8 cellular contexts compared by ENCODE assay signal in the genomic region with DNA sequence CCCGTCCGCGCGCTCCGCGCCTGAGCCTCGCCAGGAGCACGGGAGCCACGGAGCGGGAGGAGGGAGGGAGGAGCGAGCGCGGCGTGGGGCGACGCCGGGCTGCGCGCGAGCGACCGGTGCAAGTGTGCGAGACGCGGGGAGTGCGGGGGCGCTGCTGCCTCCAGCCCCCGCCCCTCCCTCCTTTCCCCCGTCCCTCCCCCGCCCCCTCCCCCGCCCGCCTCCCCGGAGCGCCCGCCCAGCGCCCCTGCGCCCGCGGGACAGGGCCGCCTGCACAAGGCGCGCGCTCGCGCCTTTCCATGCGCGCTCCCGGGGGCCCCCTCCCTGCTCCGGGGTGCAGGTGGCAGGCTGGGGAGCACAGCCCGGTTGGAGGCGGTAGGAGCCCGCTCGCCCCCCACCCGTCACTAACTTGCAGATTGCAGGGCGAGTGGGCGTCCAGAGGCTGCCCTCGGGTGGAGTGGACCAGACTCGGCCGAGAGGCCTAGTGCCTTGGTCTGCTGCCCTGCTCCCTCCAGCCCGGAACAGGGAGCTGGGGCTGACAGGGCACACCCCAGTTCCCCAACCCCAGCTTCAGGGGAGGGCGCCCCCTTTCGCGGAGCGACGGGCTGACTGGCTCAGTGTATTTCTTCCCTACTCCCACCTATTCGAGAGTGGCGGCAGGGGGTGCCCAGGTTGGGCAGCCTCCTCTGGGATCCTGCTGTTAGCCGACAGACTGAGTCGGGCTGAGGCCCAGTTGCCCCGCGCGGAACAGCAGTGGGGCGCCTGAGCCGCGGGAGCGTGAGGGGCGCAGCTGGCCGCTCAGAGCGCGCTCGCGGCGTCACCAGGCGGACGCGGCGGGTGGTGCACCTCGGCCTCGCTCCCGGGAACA. TPM values are rescaled to one million over a fixed set of nuclear protein-coding genes. Genes with fewer than 3 reads are reported as not detected.
DNase-seq lines count a peak whose midpoint lies in the region; ATAC-seq, FAIRE-seq and TF ChIP-seq lines count a peak whose summit lies in the region.

A gene (minus strand): TSS at position 126 of the 865 bp plus-strand sequence. CDS start 255 bp downstream, outside the sequence.

- POLR2A ChIA-PET in activated CD8-positive, alpha-beta T cell treated with anti-CD3 and anti-CD28 coated beads, Interleukin-2, amount 10 ng/mL, durations not matched to agents 7 days and 5 days (lab: Charles Lee) = no interaction called here
- POLR2A ChIA-PET in endothelial cell of umbilical vein (lab: Charles Lee) = no interaction called here

- no peak for FAIRE-seq in endothelial cell of umbilical vein (lab: Jason Lieb, UNC)
- peak; percentile 9 for FAIRE-seq in urothelium cell line (lab: Jason Lieb, UNC)

- no peak for TF ChIP-seq POLR2A in endothelial cell of umbilical vein (IDR thresholded peaks at IDR 0.05; ENCODE audit: low read depth, low read length)

- BruUV-seq in endothelial cell of umbilical vein (replicated peaks; lab: Mats Ljungman, UMichigan) = no TSS peak

- CTCF ChIA-PET in activated CD8-positive, alpha-beta T cell treated with anti-CD3 and anti-CD28 coated beads, Interleukin-2, amount 10 ng/mL, durations not matched to agents 7 days and 5 days (lab: Charles Lee) = interaction anchor here (0.7 to 16.8 kb wide), 15 partner anchors 10 to 400 kb away, joined by 3 to 387 read pairs (median 5); a partner anchor contains a TSS
- CTCF ChIA-PET in endothelial cell of umbilical vein (lab: Charles Lee) = interaction anchor here (1.1 to 1.3 kb wide), 3 partner anchors 222 to 227 kb away, joined by 3 to 10 read pairs (median 6); no protein-coding TSS in a partner anchor

- peak within 1 kb of the TSS; percentile 16 for H3K4me3 Mint-ChIP-seq in activated CD8-positive, alpha-beta T cell treated with anti-CD3 and anti-CD28 coated beads, Interleukin-2, amount 10 ng/mL, durations not matched to agents 7 days and 5 days
- H3K4me3 Mint-ChIP-seq in nephron = peak within 1 kb of the TSS; percentile 6 to 65 (median 17)

- H3K27ac Mint-ChIP-seq in activated CD8-positive, alpha-beta T cell treated with anti-CD3 and anti-CD28 coated beads, Interleukin-2, amount 10 ng/mL, durations not matched to agents 7 days and 5 days = no peak within 1 kb of the TSS
- no peak within 1 kb of the TSS for H3K27ac Mint-ChIP-seq in nephron

- DNase-seq in activated CD4-positive, CD25-positive, alpha-beta regulatory T cell (lab: John Stamatoyannopoulos, UW) = no peak
- peak; percentile 55 for DNase-seq in activated CD8-positive, alpha-beta T cell treated with anti-CD3 and anti-CD28 coated beads, Interleukin-2, amount 10 ng/mL, durations not matched to agents 7 days and 5 days
- DNase-seq in endothelial cell of umbilical vein (ENCODE audit: low read depth, low spot score) (no peak), urothelium cell line (ENCODE audit: low spot score) (no peak), NCI-H1417 treated with DMSO at 0.1 percent for 48 hours (lab: John Stamatoyannopoulos, UW) (no peak)

- no peaks in the 10 kb centered on the region for H3K79me2 ChIP-seq in endothelial cell of umbilical vein (ENCODE audit: control insufficient read depth, insufficient read depth, low read length)

- H3K27me3 Mint-ChIP-seq in activated CD8-positive, alpha-beta T cell treated with anti-CD3 and anti-CD28 coated beads, Interleukin-2, amount 10 ng/mL, durations not matched to agents 7 days and 5 days (ENCODE audit: low read depth) = peaks cover 83% of the 10 kb centered on the region
- H3K27me3 Mint-ChIP-seq in nephron (ENCODE audit: low read depth) = peaks cover 94% of the 10 kb centered on the region

- no peak within 1 kb of the TSS for H2AFZ ChIP-seq in endothelial cell of umbilical vein (ENCODE audit: low read depth, low read length)

- H3K9me1 ChIP-seq in endothelial cell of umbilical vein (replicated peaks; ENCODE audit: control insufficient read depth, extremely low read depth, insufficient read depth, low read length) = no peaks in the 10 kb centered on the region

- H3K36me3 ChIP-seq in endothelial cell of umbilical vein (ENCODE audit: control insufficient read depth in 2 of 2, extremely low read depth in 1 of 2, insufficient read depth in 2 of 2, low read length in 2 of 2) = no peaks in the 10 kb centered on the region

- H3K27me3 ChIP-seq in endothelial cell of umbilical vein (ENCODE audit: control insufficient read depth in 2 of 2, insufficient read depth in 2 of 2, low read length in 2 of 2) = peaks cover 41 to 48% of the 10 kb centered on the region in 2 experiments

- H3K9me3 ChIP-seq in endothelial cell of umbilical vein (replicated peaks; ENCODE audit: control insufficient read depth, insufficient read depth, low read length) = no peaks in the 10 kb centered on the region

- no peaks in the 10 kb centered on the region for H3K4me1 ChIP-seq in endothelial cell of umbilical vein (ENCODE audit: control insufficient read depth, extremely low read depth, insufficient read depth, low read length)

- dilution Hi-C loops in endothelial cell of umbilical vein (cut with MboI; ENCODE audit: extremely low pct_ligation_motif_present, low sequenced_read_pairs) = no loop called here

- H3K27ac ChIP-seq in endothelial cell of umbilical vein (ENCODE audit: insufficient read depth, low read depth, low read length) = no peak within 1 kb of the TSS

- peak in 1 of 2 donors; percentile 46 for TF ChIP-seq CTCF in endothelial cell of umbilical vein (IDR thresholded peaks at IDR 0.05; ENCODE audit: extremely low read depth in 1 of 2, insufficient read depth in 1 of 2, low read depth in 1 of 2, low read length in 2 of 2)
- peak; percentile 73 to 88 (median 82) for TF ChIP-seq CTCF in nephron (IDR thresholded peaks at IDR 0.05; ENCODE audit: unreplicated experiment in 3 of 3)

- H4K20me1 ChIP-seq in endothelial cell of umbilical vein (replicated peaks; ENCODE audit: control insufficient read depth, extremely low read depth, insufficient read depth, low read length) = no peaks in the 10 kb centered on the region

- no peaks in the 10 kb centered on the region for H3K36me3 Mint-ChIP-seq in activated CD8-positive, alpha-beta T cell treated with anti-CD3 and anti-CD28 coated beads, Interleukin-2, amount 10 ng/mL, durations not matched to agents 7 days and 5 days (ENCODE audit: low read depth)
- H3K36me3 Mint-ChIP-seq in nephron (ENCODE audit: low read depth) = no peaks in the 10 kb centered on the region

- peaks cover 7% of the 10 kb centered on the region for H3K4me1 Mint-ChIP-seq in activated CD8-positive, alpha-beta T cell treated with anti-CD3 and anti-CD28 coated beads, Interleukin-2, amount 10 ng/mL, durations not matched to agents 7 days and 5 days (ENCODE audit: low read depth)
- H3K4me1 Mint-ChIP-seq in nephron = no peaks in the 10 kb centered on the region

- H3K4me2 ChIP-seq in endothelial cell of umbilical vein (ENCODE audit: insufficient read depth, low read length) = no peak within 1 kb of the TSS

- intact Hi-C loops in endothelial cell of umbilical vein (cut with micrococcal nuclease) = loop anchor here (1.0 to 10.0 kb wide), 2 partner anchors 223 to 395 kb away; a partner anchor contains a TSS

- no peaks in the 10 kb centered on the region for H3K9me3 Mint-ChIP-seq in activated CD8-positive, alpha-beta T cell treated with anti-CD3 and anti-CD28 coated beads, Interleukin-2, amount 10 ng/mL, durations not matched to agents 7 days and 5 days (ENCODE audit: insufficient read depth)
- no peaks in the 10 kb centered on the region for H3K9me3 Mint-ChIP-seq in nephron

- no peak within 1 kb of the TSS for H3K9ac ChIP-seq in endothelial cell of umbilical vein (replicated peaks; ENCODE audit: extremely low read depth, insufficient read depth, low read length)

- H3K4me3 ChIP-seq in endothelial cell of umbilical vein (replicated peaks in 1 of 3; ENCODE audit: insufficient read depth in 1 of 3, low read depth in 1 of 3, low read length in 3 of 3) = no peak within 1 kb of the TSS

- ATAC-seq in activated CD4-positive, CD25-positive, alpha-beta regulatory T cell treated with anti-CD3 and anti-CD28 coated beads, Interleukin-2, amount 50 U/mL, for 24 hours = peak; percentile 62 to 66
- peak; percentile 78 for ATAC-seq in activated CD8-positive, alpha-beta T cell treated with anti-CD3 and anti-CD28 coated beads, Interleukin-2, amount 10 ng/mL, durations not matched to agents 7 days and 5 days
- ATAC-seq in HG03565 (IDR thresholded peaks at IDR 0.05; ENCODE audit: unreplicated experiment) = no peak

TF ChIP-seq in endothelial cell of umbilical vein, 7 proteins besides CTCF, POLR2A, EP300 and RAD21:
- TF ChIP-seq EZH2 (IDR thresholded peaks at IDR 0.05; ENCODE audit: borderline replicate concordance, low read depth, low read length, severe bottlenecking) (peak; percentile 73), GATA2 (IDR thresholded peaks at IDR 0.05; ENCODE audit: insufficient read depth, insufficient read length, low read depth, low read length) (no peak)

RNA-seq across cellular contexts. Expression of the gene that starts here (rescaled TPM):
- not detected for total RNA-seq in activated CD8-positive, alpha-beta T cell treated with anti-CD3 and anti-CD28 coated beads, Interleukin-2, amount 10 ng/mL, durations not matched to agents 7 days and 5 days
- not detected in 2 replicates for total RNA-seq in endothelial cell of umbilical vein
- not detected in 2 replicates for polyA plus RNA-seq in endothelial cell of umbilical vein
- polyA plus RNA-seq in endothelial cell of umbilical vein (2011; cell fraction: cytosol; rRNA removed) = not detected in 2 replicates
- not detected in 2 replicates for polyA plus RNA-seq in endothelial cell of umbilical vein (2011; cell fraction: nucleus; rRNA removed)
- polyA plus RNA-seq in endothelial cell of umbilical vein (2012) = not detected in 2 replicates
- polyA minus RNA-seq in endothelial cell of umbilical vein = not detected in 2 replicates
- not detected for polyA minus RNA-seq in endothelial cell of umbilical vein (2011; cell fraction: cytosol; rRNA and poly(A)+ RNA removed)
- not detected in 2 replicates for polyA minus RNA-seq in endothelial cell of umbilical vein (2011; cell fraction: nucleus; rRNA and poly(A)+ RNA removed)

Comparison
In these comparisons a context has a peak if more than half of its experiments do, and no peak if none do; other contexts are left out.
1. Peak in DNase-seq and ATAC-seq in activated CD8-positive, alpha-beta T cell treated with anti-CD3 and anti-CD28 coated beads, Interleukin-2, amount 10 ng/mL, durations not matched to agents 7 days and 5 days; RNA of the gene not detected or under 1 TPM.